Comparison of ENCODE assay signal across 9 cellular contexts in genomic region chr18:34729264-34729663, GRCh38. TPM values are rescaled to one million over a fixed set of nuclear protein-coding genes. Genes with fewer than 3 reads are reported as not detected.
DNase-seq lines count a peak whose midpoint lies in the region; ATAC-seq, FAIRE-seq and TF ChIP-seq lines count a peak whose summit lies in the region.
"Had no signal": no experiment of that assay in that cellular context is flagged by ENCODE, and none has a peak within 500 bp of the region (broad histone marks: within the 10 kb centered on the region; RNA-seq: fewer than 3 reads in every experiment).

No MANE protein-coding gene starts in this region.

- H3K4me3 Mint-ChIP-seq in astrocyte (ENCODE audit: unreplicated experiment) = no peak overlapping the region

- no peak overlapping the region for H2AFZ ChIP-seq in astrocyte (ENCODE audit: low read depth, low read length)

- peak; percentile 9 for FAIRE-seq in astrocyte (lab: Jason Lieb, UNC)
- FAIRE-seq: GM18507 had no signal

- TF ChIP-seq CTCF in astrocyte (IDR thresholded peaks at IDR 0.05; ENCODE audit: insufficient read depth, low read depth, low read length) = peak; percentile 53
- peak; percentile 62 for TF ChIP-seq CTCF in kidney epithelial cell (IDR thresholded peaks at IDR 0.05; ENCODE audit: insufficient read depth, low read length, poor library complexity, severe bottlenecking)

- no peak overlapping the region for H3K27ac Mint-ChIP-seq in astrocyte (ENCODE audit: unreplicated experiment)

- H3K9me3 ChIP-seq in astrocyte (ENCODE audit: insufficient read depth, low read depth, low read length) = no peaks in the 10 kb centered on the region

- H3K36me3 ChIP-seq in astrocyte (ENCODE audit: insufficient read depth, low read length) (no peaks in the 10 kb centered on the region), kidney epithelial cell (ENCODE audit: control insufficient read depth, insufficient read depth, low read length) (no peaks in the 10 kb centered on the region)

- H3K27me3 Mint-ChIP-seq in astrocyte (ENCODE audit: low read depth, unreplicated experiment) = no peaks in the 10 kb centered on the region

- no peaks in the 10 kb centered on the region for H3K4me1 ChIP-seq in astrocyte (ENCODE audit: insufficient read depth, low read length)

- no peaks in the 10 kb centered on the region for H3K79me2 ChIP-seq in astrocyte (ENCODE audit: insufficient read depth, low read length)

- H3K27ac ChIP-seq in astrocyte (ENCODE audit: low read depth, low read length) = no peak overlapping the region

- H3K4me1 Mint-ChIP-seq in astrocyte (ENCODE audit: low read depth, unreplicated experiment) = peaks cover 5% of the 10 kb centered on the region

- no peak overlapping the region for H3K4me2 ChIP-seq in astrocyte (ENCODE audit: low read length)

- H4K20me1 ChIP-seq in astrocyte (ENCODE audit: insufficient read depth, low read length) = no peaks in the 10 kb centered on the region

- no peak overlapping the region for H3K4me3 ChIP-seq in astrocyte (ENCODE audit: insufficient read depth, low read depth, low read length)
- H3K4me3 ChIP-seq in kidney epithelial cell (ENCODE audit: low read depth, low read length) = no peak overlapping the region

- no peak overlapping the region for H3K9ac ChIP-seq in astrocyte (ENCODE audit: low read length)

- ATAC-seq in Right ventricle myocardium inferior (peak; percentile 49), HG03521 (IDR thresholded peaks at IDR 0.05; ENCODE audit: unreplicated experiment) (peak; percentile 54)

- DNase-seq in Right ventricle myocardium inferior (ENCODE audit: missing footprints) = no peak
- DNase-seq in cardiac septum (ENCODE audit: low spot score) = no peak
- no peak for DNase-seq in astrocyte (ENCODE audit: low read depth)
- DNase-seq in kidney epithelial cell (ENCODE audit: low read depth) = no peak
- no peak for DNase-seq in ecto neural progenitor cell (ENCODE audit: low spot score)
- DNase-seq in NCI-H2107 treated with DMSO at 0.1 percent for 48 hours (lab: John Stamatoyannopoulos, UW; ENCODE audit: unreplicated experiment) = no peak
- DNase-seq in activated naive CD4-positive, alpha-beta T cell (lab: John Stamatoyannopoulos, UW) = no peak

- peaks cover 12% of the 10 kb centered on the region for H3K9me3 Mint-ChIP-seq in astrocyte (ENCODE audit: unreplicated experiment)

- H3K27me3 ChIP-seq in astrocyte (ENCODE audit: insufficient read depth, low read length) (no peaks in the 10 kb centered on the region), kidney epithelial cell (ENCODE audit: control insufficient read depth, insufficient read depth, low read length) (no peaks in the 10 kb centered on the region)

- intact Hi-C loops in Right ventricle myocardium inferior (cut with DNase I) (loop anchor here (10.0 kb wide), 1 partner anchor 234 kb away; no protein-coding TSS in a partner anchor), cardiac septum (cut with DNase I) (no loop called here)

- peaks cover 4% of the 10 kb centered on the region for H3K36me3 Mint-ChIP-seq in astrocyte (ENCODE audit: low read depth, unreplicated experiment)

RNA-seq across cellular contexts. Expression of gene DTNA, which starts 19.2 kb away (rescaled TPM):
- total RNA-seq in Right ventricle myocardium inferior = 153 TPM
- 208 TPM for total RNA-seq in cardiac septum
- 32.9 and 41.1 TPM in 2 replicates for total RNA-seq in astrocyte
- 11.6 and 19.3 TPM in 2 replicates for total RNA-seq in kidney epithelial cell
